12 cellular contexts compared by ENCODE assay signal in genomic region chr7:117479480-117480224, GRCh38. TPM values are rescaled to one million over a fixed set of nuclear protein-coding genes. Genes with fewer than 3 reads are reported as not detected.
DNase-seq lines count a peak whose midpoint lies in the region; ATAC-seq and TF ChIP-seq lines count a peak whose summit lies in the region.
"Had no signal": no experiment of that assay in that cellular context is flagged by ENCODE, and none has a peak within 500 bp of the region (broad histone marks: within the 10 kb centered on the region; RNA-seq: fewer than 3 reads in every experiment).

Gene CFTR, plus strand, starts transcription at chr7:117480025. Its CDS starts 70 bp downstream, at chr7:117480095.

- H3K36me3 ChIP-seq in DND-41 (ENCODE audit: insufficient read depth, low read length) (no peaks in the 10 kb centered on the region), brain microvascular endothelial cell (replicated peaks) (no peaks in the 10 kb centered on the region), iPS-18a (ENCODE audit: control insufficient read depth, low read depth, low read length) (no peaks in the 10 kb centered on the region)

- H3K27me3 ChIP-seq in DND-41 (ENCODE audit: insufficient read depth, low read length, poor library complexity) = no peaks in the 10 kb centered on the region
- peaks cover 21% of the 10 kb centered on the region for H3K27me3 ChIP-seq in brain microvascular endothelial cell (replicated peaks)
- peaks cover 43% of the 10 kb centered on the region for H3K27me3 ChIP-seq in iPS-18a (ENCODE audit: control insufficient read depth, insufficient read depth, low read length)

- no peaks in the 10 kb centered on the region for H4K20me1 ChIP-seq in DND-41 (ENCODE audit: insufficient read depth, low read length)

- H3K9me3 ChIP-seq in DND-41 (ENCODE audit: insufficient read depth, low read length, severe bottlenecking) = no peaks in the 10 kb centered on the region
- no peaks in the 10 kb centered on the region for H3K9me3 ChIP-seq in iPS-18a (ENCODE audit: control insufficient read depth, low read depth, low read length)

- TF ChIP-seq CTCF in DND-41 (IDR thresholded peaks at IDR 0.05; ENCODE audit: borderline replicate concordance, extremely low read depth, low read length, poor library complexity, severe bottlenecking) (no peak), brain microvascular endothelial cell (IDR thresholded peaks at IDR 0.05; ENCODE audit: low read depth, low read length, missing control alignments) (no peak), progenitor cell of endocrine pancreas (IDR thresholded peaks at IDR 0.05; ENCODE audit: unreplicated experiment) (no peak)

- no peaks in the 10 kb centered on the region for H3K9me3 Mint-ChIP-seq in progenitor cell of endocrine pancreas (ENCODE audit: low read depth)

- no peak within 1 kb of the TSS for H3K4me2 ChIP-seq in DND-41 (ENCODE audit: insufficient read depth, low read length)

- peaks cover 35% of the 10 kb centered on the region for H3K27me3 Mint-ChIP-seq in progenitor cell of endocrine pancreas

- in situ Hi-C loops in brain microvascular endothelial cell (cut with HindIII; ENCODE audit: low pct_ligation_motif_present, low sequenced_read_pairs) = no loop called here

- no peaks in the 10 kb centered on the region for H3K79me2 ChIP-seq in DND-41 (ENCODE audit: insufficient read depth, low read length)

- H2AFZ ChIP-seq in DND-41 (ENCODE audit: low read depth, low read length) = 0 out of 2 replicates have a peak within 1 kb of the TSS, but pooled peaks have one; percentile 3

- H3K27ac ChIP-seq in DND-41 (ENCODE audit: low read length) (no peak within 1 kb of the TSS), brain microvascular endothelial cell (no peak within 1 kb of the TSS), iPS-18a (ENCODE audit: low read length) (no peak within 1 kb of the TSS)
- H3K27ac ChIP-seq: C4-2B had no signal

- peaks cover 8% of the 10 kb centered on the region for H3K4me1 Mint-ChIP-seq in progenitor cell of endocrine pancreas (ENCODE audit: low read depth)

- no peak for DNase-seq in DND-41
- no peak for DNase-seq in brain microvascular endothelial cell
- DNase-seq in progenitor cell of endocrine pancreas (ENCODE audit: low spot score, unreplicated experiment) = peak; percentile 32
- no peak for DNase-seq in AG08396 (ENCODE audit: low spot score)
- DNase-seq in UCSD-AML1 (lab: John Stamatoyannopoulos, UW; ENCODE audit: unreplicated experiment) = no peak
- DNase-seq: foreskin melanocyte; SHP77; stimulated activated CD4-positive, alpha-beta T cell treated with anti-CD3 and anti-CD28 coated beads, Interleukin-2, amount 100 ng/mL, for 48 hours had no signal

- H3K4me3 ChIP-seq in DND-41 (ENCODE audit: low read depth in 1 of 2, low read length in 2 of 2) (no peak within 1 kb of the TSS), brain microvascular endothelial cell (ENCODE audit: low read depth, low read length) (peak within 1 kb of the TSS; percentile 52), iPS-18a (ENCODE audit: low read length) (peak within 1 kb of the TSS; percentile 83)

- H3K4me3 Mint-ChIP-seq in progenitor cell of endocrine pancreas (ENCODE audit: low read depth) = peak within 1 kb of the TSS; percentile 78

- H3K4me1 ChIP-seq in DND-41 (ENCODE audit: insufficient read depth, low read length) = peaks cover 4% of the 10 kb centered on the region
- no peaks in the 10 kb centered on the region for H3K4me1 ChIP-seq in iPS-18a (ENCODE audit: control insufficient read depth, low read depth, low read length)

- H3K9ac ChIP-seq in DND-41 (ENCODE audit: low read depth, low read length) (no peak within 1 kb of the TSS), iPS-18a (ENCODE audit: low read length) (peak within 1 kb of the TSS; percentile 44)

- no peaks in the 10 kb centered on the region for H3K36me3 Mint-ChIP-seq in progenitor cell of endocrine pancreas (ENCODE audit: insufficient read depth)

- no peak for ATAC-seq in DND-41 (ENCODE audit: insufficient read depth, low read depth)
- ATAC-seq in HG03159 (IDR thresholded peaks at IDR 0.05; ENCODE audit: unreplicated experiment) = no peak
- no peak for ATAC-seq in GM21825 (IDR thresholded peaks at IDR 0.05; ENCODE audit: unreplicated experiment)

- peak within 1 kb of the TSS; percentile 5 for H3K27ac Mint-ChIP-seq in progenitor cell of endocrine pancreas

RNA-seq across cellular contexts. Expression of gene CFTR, which starts in this region (rescaled TPM):
- total RNA-seq in progenitor cell of endocrine pancreas = 6.6 and 9.0 TPM in 2 replicates

Comparison
In these comparisons a context has a peak if more than half of its experiments do, and no peak if none do; other contexts are left out.
1. H3K4me3 ChIP-seq: peak in brain microvascular endothelial cell (single experiment) and iPS-18a (single experiment); none in DND-41 (0 of 2).